ENCODE assay signal across 7 cellular contexts in the genomic region with DNA sequence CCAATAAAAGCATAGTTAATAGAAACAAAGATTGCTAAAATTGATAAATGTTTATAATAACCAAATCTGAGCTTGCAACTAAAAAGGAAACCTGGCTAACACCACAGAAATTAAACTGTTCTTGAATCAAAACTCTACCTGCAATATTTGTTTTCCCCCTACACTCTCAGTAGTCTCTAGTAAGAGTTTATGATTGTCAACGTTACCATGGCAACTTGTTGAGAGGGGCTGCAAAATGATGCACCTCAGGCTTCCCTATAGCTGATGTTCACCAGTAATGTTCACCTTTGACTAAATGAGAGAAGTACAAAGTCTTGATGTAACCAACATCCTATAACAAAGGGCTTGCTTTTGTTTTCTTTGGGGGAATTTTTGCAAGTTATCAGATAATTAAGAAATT.
"Had no signal": no experiment of that assay in that cellular context is flagged by ENCODE, and none has a peak within 500 bp of the region (broad histone marks: within the 10 kb centered on the region; RNA-seq: fewer than 3 reads in every experiment).

No MANE protein-coding gene starts in this region.

- H3K27ac ChIP-seq: HL-60 had no signal

- H3K4me2 ChIP-seq: GM23338 had no signal

- FAIRE-seq: H1, H54, HepG2 had no signal

- H2AFZ ChIP-seq: GM23338 had no signal

- ATAC-seq: GM23338, HepG2 had no signal

- DNase-seq: H9, HCEC 1CT had no signal

- H3K4me3 ChIP-seq: GM23338 had no signal
